Comparison of ENCODE assay signal across 18 cellular contexts in genomic region chr5:173316463-173317020, GRCh38. TPM values are rescaled to one million over a fixed set of nuclear protein-coding genes. Genes with fewer than 3 reads are reported as not detected.
DNase-seq lines count a peak whose midpoint lies in the region; ATAC-seq, FAIRE-seq and TF ChIP-seq lines count a peak whose summit lies in the region.
"Had no signal": no experiment of that assay in that cellular context is flagged by ENCODE, and none has a peak within 500 bp of the region (broad histone marks: within the 10 kb centered on the region; RNA-seq: fewer than 3 reads in every experiment).

No MANE protein-coding gene starts in this region.

- H3K4me1 ChIP-seq in BE2C (peaks cover 19% of the 10 kb centered on the region), pancreas (peaks cover 7 to 28% (median 15%) of the 10 kb centered on the region in 3 donors)
- H3K4me1 ChIP-seq: left lung had no signal

- ATAC-seq in pancreas (peak; percentile 69 to 83 (median 73)), GM21528 (IDR thresholded peaks at IDR 0.05; ENCODE audit: low FRiP score, unreplicated experiment) (no peak), HG02798 (IDR thresholded peaks at IDR 0.05; ENCODE audit: poor library complexity, unreplicated experiment) (no peak)
- ATAC-seq: stimulated activated memory B cell treated with anti-CD40 and anti-IgM and Interleukin-4, amounts not matched to agents 10 μg/mL and 1 μg/mL and 100 μg/mL, for 72 hours had no signal

- peak overlapping the region; percentile 31 for H3K4me3 ChIP-seq in BE2C (ENCODE audit: low read depth, low read length)
- peak overlapping the region; percentile 28; the same call in 1 of the 2 replicates for H3K4me3 ChIP-seq in LNCaP clone FGC (ENCODE audit: low read depth, low read length)
- H3K4me3 ChIP-seq in pancreas, result no peak overlapping the region
- H3K4me3 ChIP-seq: left lung had no signal

- no peaks in the 10 kb centered on the region for H3K27me3 ChIP-seq in BE2C
- H3K27me3 ChIP-seq in pancreas, result no peaks in the 10 kb centered on the region
- H3K27me3 ChIP-seq: ascending aorta had no signal

- H3K9me3 ChIP-seq in BE2C (no peaks in the 10 kb centered on the region), pancreas (no peaks in the 10 kb centered on the region)
- H3K9me3 ChIP-seq: ascending aorta, left lung had no signal

- H3K27ac ChIP-seq in epithelial cell of prostate (peak overlapping the region; percentile 34), pancreas (peak overlapping the region; percentile 0 to 51 (median 18))
- H3K27ac ChIP-seq: ascending aorta had no signal

- 25 to 31% methylated on average over 5 of the region's 5 CpGs for WGBS in pancreas, 2 donors

- TF ChIP-seq CTCF in BE2C (IDR thresholded peaks at IDR 0.05; ENCODE audit: low read depth, low read length) (no peak), LNCaP clone FGC (IDR thresholded peaks at IDR 0.05; ENCODE audit: control insufficient read depth, extremely low read depth, insufficient read depth) (no peak), pancreas (IDR thresholded peaks at IDR 0.05) (no peak)

- intact Hi-C loops in pancreas (cut with DNase I), result no loop called here

- DNase-seq in BE2C, result no peak
- DNase-seq in LNCaP clone FGC (ENCODE audit: low read depth), result no peak
- no peak for DNase-seq in epithelial cell of prostate (ENCODE audit: low read depth, low spot score)
- peak in 3 of 6 donors; percentile 62 to 76 (median 63) for DNase-seq in pancreas
- DNase-seq in activated CD8-positive, alpha-beta memory T cell treated with anti-CD3 and anti-CD28 coated beads, Interleukin-2, amount 50 U/mL, for 4 hours, result no peak
- no peak for DNase-seq in activated CD8-positive, alpha-beta memory T cell treated with anti-CD3 and anti-CD28 coated beads for 24 hours
- DNase-seq: activated CD4-positive, alpha-beta T cell treated with anti-CD3 and anti-CD28 coated beads, Interleukin-2, amount 50 U/mL, for 1 hour; CD8-positive, alpha-beta memory T cell; left lung; MV-4-11; NCI-H446 treated with DMSO at 0.1 percent for 48 hours; stimulated activated CD4-positive, alpha-beta T cell treated with anti-CD3 and anti-CD28 coated beads, Interleukin-4, amount 100 ng/mL, for 1 hour; T-helper 2 cell had no signal

- peaks cover 32% of the 10 kb centered on the region for H3K36me3 ChIP-seq in BE2C
- no peaks in the 10 kb centered on the region for H3K36me3 ChIP-seq in pancreas
- H3K36me3 ChIP-seq: ascending aorta, left lung had no signal

- FAIRE-seq in pancreas (lab: Jason Lieb, UNC), result no peak
- FAIRE-seq: G401.6 had no signal

RNA-seq across cellular contexts. Expression of gene STC2, which starts 11.7 kb away (rescaled TPM):
- 230 TPM for polyA plus RNA-seq in BE2C (2012; ENCODE audit: insufficient read depth, insufficient read length, low read depth)
- total RNA-seq in pancreas, result 100 to 1,000 TPM in 1 of 6 donors, 10 to 100 TPM in 4, 1 to 10 TPM in 1; 6.8 to 117 (median 14.1) TPM
- 1 to 10 TPM; 6.1 to 6.9 TPM for polyA plus RNA-seq in pancreas
- polyA plus RNA-seq: CD8-positive, alpha-beta memory T cell had no signal

Comparison
In these comparisons a context has a peak if more than half of its experiments do, and no peak if none do; other contexts are left out.
1. H3K4me3 ChIP-seq: peak in BE2C (single experiment) and LNCaP clone FGC (single experiment); none in pancreas (0 of 4).
2. ATAC-seq: peak in pancreas (4 of 4); none in GM21528 (single experiment) and HG02798 (single experiment).